9 cellular contexts compared by ENCODE assay signal in genomic region chr1:172117800-172118199, GRCh38.
DNase-seq lines count a peak whose midpoint lies in the region; ATAC-seq, FAIRE-seq and TF ChIP-seq lines count a peak whose summit lies in the region.
"Had no signal": no experiment of that assay in that cellular context is flagged by ENCODE, and none has a peak within 500 bp of the region (broad histone marks: within the 10 kb centered on the region; RNA-seq: fewer than 3 reads in every experiment).

No MANE protein-coding gene starts in this region.

- DNase-seq in GM18507 (ENCODE audit: extremely low spot score, insufficient read length, low read depth) (no peak), Panc1 (ENCODE audit: low read depth, low spot score) (no peak), kidney epithelial cell (ENCODE audit: low read depth) (peak; percentile 44), posterior vena cava (ENCODE audit: low spot score) (no peak)
- DNase-seq: adrenal gland, endodermal cell had no signal

- no peak for TF ChIP-seq CTCF in Panc1 (IDR thresholded peaks at IDR 0.05)
- TF ChIP-seq CTCF in kidney epithelial cell (IDR thresholded peaks at IDR 0.05; ENCODE audit: insufficient read depth, low read length, poor library complexity, severe bottlenecking): no peak

- peak overlapping the region; percentile 25; the same call in 1 of the 2 replicates for H3K27ac ChIP-seq in Panc1 (ENCODE audit: low read length)
- H3K27ac ChIP-seq: adrenal gland had no signal

- H3K27me3 ChIP-seq in Panc1 (ENCODE audit: control insufficient read depth, insufficient read depth, low read length): no peaks in the 10 kb centered on the region
- no peaks in the 10 kb centered on the region for H3K27me3 ChIP-seq in kidney epithelial cell (ENCODE audit: control insufficient read depth, insufficient read depth, low read length)
- H3K27me3 ChIP-seq: adrenal gland had no signal

- no peaks in the 10 kb centered on the region for H3K9me3 ChIP-seq in Panc1 (ENCODE audit: control insufficient read depth, insufficient read depth, low read depth, low read length)
- H3K9me3 ChIP-seq: adrenal gland had no signal

- POLR2A ChIA-PET in Panc1 (lab: Charles Lee): no interaction called here

- H3K36me3 ChIP-seq in Panc1 (ENCODE audit: control insufficient read depth, insufficient read depth, low read length) (no peaks in the 10 kb centered on the region), kidney epithelial cell (ENCODE audit: control insufficient read depth, insufficient read depth, low read length) (no peaks in the 10 kb centered on the region)
- H3K36me3 ChIP-seq: adrenal gland had no signal

- in situ Hi-C loops in Panc1 (cut with HindIII; ENCODE audit: low pct_unique_long_range_greater_than_20kb, low sequenced_read_pairs): no loop called here

- ATAC-seq in GM21381 (IDR thresholded peaks at IDR 0.05; ENCODE audit: unreplicated experiment) (peak; percentile 83), Panc1 (no peak), GM19023 (IDR thresholded peaks at IDR 0.05; ENCODE audit: unreplicated experiment) (no peak), GM18867 (IDR thresholded peaks at IDR 0.05; ENCODE audit: unreplicated experiment) (no peak)

- H3K4me3 ChIP-seq in Panc1 (ENCODE audit: low read depth in 2 of 2, low read length in 2 of 2) (no peak overlapping the region), kidney epithelial cell (ENCODE audit: low read depth, low read length) (no peak overlapping the region)
- H3K4me3 ChIP-seq: adrenal gland had no signal

- CTCF ChIA-PET in Panc1 (lab: Charles Lee): no interaction called here

- FAIRE-seq in GM18507 (lab: Jason Lieb, UNC): peak; percentile 76

- intact Hi-C loops in Panc1 (cut with micrococcal nuclease; ENCODE audit: unreplicated experiment) (no loop called here), posterior vena cava (cut with DNase I) (no loop called here)

- BruUV-seq in Panc1 (replicated peaks; lab: Mats Ljungman, UMichigan): no TSS peak

- no peaks in the 10 kb centered on the region for H3K4me1 ChIP-seq in Panc1 (ENCODE audit: control insufficient read depth, insufficient read depth, low read length)
